In the genomic region with DNA sequence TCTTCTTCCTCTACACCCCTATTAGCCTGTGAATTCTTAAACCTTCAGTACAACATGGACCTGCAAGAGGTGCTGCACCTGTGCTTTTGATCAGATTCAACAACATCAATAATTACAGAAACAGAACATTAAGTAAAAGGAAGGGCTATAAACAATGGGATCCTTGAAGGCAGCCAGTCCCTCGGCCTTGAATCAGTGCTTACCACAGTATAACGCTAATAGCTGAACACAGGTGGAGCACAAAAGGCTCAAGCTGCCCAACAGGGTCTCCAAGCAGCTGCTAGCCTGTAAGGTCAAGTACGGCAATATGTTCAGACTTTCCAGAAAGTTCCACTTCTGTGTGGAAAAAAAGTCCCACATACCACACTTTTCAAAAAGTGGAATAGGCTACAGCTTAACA, we compare ENCODE assay signal across 10 cellular contexts.
DNase-seq lines count a peak whose midpoint lies in the region; ATAC-seq and TF ChIP-seq lines count a peak whose summit lies in the region.
"Had no signal": no experiment of that assay in that cellular context is flagged by ENCODE, and none has a peak within 500 bp of the region (broad histone marks: within the 10 kb centered on the region; RNA-seq: fewer than 3 reads in every experiment).

No MANE protein-coding gene starts in this region.

- no peak for TF ChIP-seq CTCF in adrenal gland (IDR thresholded peaks at IDR 0.05)
- TF ChIP-seq CTCF in parathyroid adenoma (IDR thresholded peaks at IDR 0.05), result no peak

- H2AFZ ChIP-seq in parathyroid adenoma, result peak overlapping the region; percentile 2

- H3K36me3 ChIP-seq in adrenal gland (replicated peaks in 1 of 2), result no peaks in the 10 kb centered on the region
- no peaks in the 10 kb centered on the region for H3K36me3 ChIP-seq in parathyroid adenoma (ENCODE audit: control insufficient read depth, insufficient read depth, low read length)
- H3K36me3 ChIP-seq: MG63 had no signal

- H3K4me3 ChIP-seq in adrenal gland (no peak overlapping the region), parathyroid adenoma (ENCODE audit: low read depth, low read length) (no peak overlapping the region)
- H3K4me3 ChIP-seq: dorsolateral prefrontal cortex, MG63 had no signal

- H3K9me3 ChIP-seq in adrenal gland (replicated peaks in 1 of 3), result no peaks in the 10 kb centered on the region
- no peaks in the 10 kb centered on the region for H3K9me3 ChIP-seq in parathyroid adenoma (ENCODE audit: control insufficient read depth, low read length)
- H3K9me3 ChIP-seq: MG63 had no signal

- DNase-seq in NCI-H2227 treated with DMSO at 0.1 percent for 48 hours (lab: John Stamatoyannopoulos, UW) (peak; percentile 5), NCI-H2227 (lab: John Stamatoyannopoulos, UW; ENCODE audit: unreplicated experiment) (no peak), adrenal gland (peak; percentile 19 to 72 (median 43)), NCI-H82 (lab: John Stamatoyannopoulos, UW) (no peak)
- DNase-seq: dorsolateral prefrontal cortex, MG63 had no signal

- H3K27ac ChIP-seq in adrenal gland, result peak overlapping the region in 4 of 5 donors; percentile 42 to 69 (median 60)
- peak overlapping the region; percentile 96 for H3K27ac ChIP-seq in parathyroid adenoma
- H3K27ac ChIP-seq: dorsolateral prefrontal cortex had no signal

- no peak for TF ChIP-seq POLR2A in adrenal gland (IDR thresholded peaks at IDR 0.05)

- H3K79me2 ChIP-seq in parathyroid adenoma, result no peaks in the 10 kb centered on the region

- intact Hi-C loops in adrenal gland (cut with DNase I), result no loop called here

- WGBS in adrenal gland, 4 donors, result 22 to 30% (median 26%) methylated on average over 3 of the region's 3 CpGs

- H3K27me3 ChIP-seq in adrenal gland (no peaks in the 10 kb centered on the region), parathyroid adenoma (ENCODE audit: control insufficient read depth, insufficient read depth, low read length) (no peaks in the 10 kb centered on the region)
- H3K27me3 ChIP-seq: dorsolateral prefrontal cortex, MG63 had no signal

- peak; percentile 17 for ATAC-seq in HG03354 (IDR thresholded peaks at IDR 0.05; ENCODE audit: poor library complexity, severe bottlenecking, unreplicated experiment)
- ATAC-seq in GM18858 (IDR thresholded peaks at IDR 0.05; ENCODE audit: unreplicated experiment), result no peak
- no peak for ATAC-seq in GM21825 (IDR thresholded peaks at IDR 0.05; ENCODE audit: unreplicated experiment)

- H3K9ac ChIP-seq in parathyroid adenoma, result no peak overlapping the region

- H3K4me1 ChIP-seq in adrenal gland (replicated peaks in 1 of 2) (peaks cover 43 to 47% of the 10 kb centered on the region in 2 donors), parathyroid adenoma (peaks cover 45% of the 10 kb centered on the region)

- H3K4me2 ChIP-seq in parathyroid adenoma (ENCODE audit: low read length), result peak overlapping the region; percentile 17

Comparison
In these comparisons a context has a peak if more than half of its experiments do, and no peak if none do; other contexts are left out.
1. DNase-seq: peak in NCI-H2227 treated with DMSO at 0.1 percent for 48 hours (single experiment) and adrenal gland (7 of 7); none in NCI-H2227 (single experiment) and NCI-H82 (single experiment).